1 cellular context compared by ENCODE assay signal in the genomic region with DNA sequence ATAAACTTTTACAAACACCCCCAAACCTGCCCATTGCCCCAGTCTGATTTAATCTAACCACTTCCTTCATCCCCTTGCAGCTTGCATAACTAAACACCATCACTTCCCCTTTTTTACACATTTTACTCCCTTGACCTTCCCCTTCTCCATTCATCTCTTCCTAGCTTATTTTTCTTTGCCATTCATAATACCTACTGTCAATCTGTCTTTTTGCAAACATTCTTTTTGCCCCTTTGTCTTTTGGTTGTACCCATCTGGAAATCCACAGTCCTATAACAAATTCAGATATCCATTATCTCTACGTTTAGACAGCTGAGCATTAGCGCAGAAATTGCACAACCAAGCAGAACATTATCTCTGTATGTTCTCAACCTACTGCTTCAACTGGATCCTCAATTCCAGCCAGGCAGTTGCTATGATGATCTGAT.
A peak's percentile ranks its signal among the peaks of the same experiment; 100 is the strongest.
TF ChIP-seq lines count a peak whose summit lies in the region.

No MANE protein-coding gene starts in this region.

TF ChIP-seq in GM12878, 131 proteins besides CTCF, POLR2A, EP300 and RAD21 (continued from another document):
- TF ChIP-seq GATAD2B (conservative IDR thresholded peaks at IDR 0.05; ENCODE audit: low read depth), result no peak
- TF ChIP-seq EZH2 (IDR thresholded peaks at IDR 0.05; ENCODE audit: borderline replicate concordance, control insufficient read depth, low read depth, low read length), result no peak
- no peak for TF ChIP-seq ZZZ3 (IDR thresholded peaks at IDR 0.05; ENCODE audit: control insufficient read depth, insufficient read length, low read depth)
- TF ChIP-seq WRNIP1 (IDR thresholded peaks at IDR 0.05; ENCODE audit: borderline replicate concordance, low read depth, low read length), result no peak
- no peak for TF ChIP-seq LARP7 (IDR thresholded peaks at IDR 0.05)
- no peak for TF ChIP-seq ZNF24 (IDR thresholded peaks at IDR 0.05)
- TF ChIP-seq RUNX3 (IDR thresholded peaks at IDR 0.05; ENCODE audit: low read length), result peak; percentile 70
- TF ChIP-seq, protein P1, sequence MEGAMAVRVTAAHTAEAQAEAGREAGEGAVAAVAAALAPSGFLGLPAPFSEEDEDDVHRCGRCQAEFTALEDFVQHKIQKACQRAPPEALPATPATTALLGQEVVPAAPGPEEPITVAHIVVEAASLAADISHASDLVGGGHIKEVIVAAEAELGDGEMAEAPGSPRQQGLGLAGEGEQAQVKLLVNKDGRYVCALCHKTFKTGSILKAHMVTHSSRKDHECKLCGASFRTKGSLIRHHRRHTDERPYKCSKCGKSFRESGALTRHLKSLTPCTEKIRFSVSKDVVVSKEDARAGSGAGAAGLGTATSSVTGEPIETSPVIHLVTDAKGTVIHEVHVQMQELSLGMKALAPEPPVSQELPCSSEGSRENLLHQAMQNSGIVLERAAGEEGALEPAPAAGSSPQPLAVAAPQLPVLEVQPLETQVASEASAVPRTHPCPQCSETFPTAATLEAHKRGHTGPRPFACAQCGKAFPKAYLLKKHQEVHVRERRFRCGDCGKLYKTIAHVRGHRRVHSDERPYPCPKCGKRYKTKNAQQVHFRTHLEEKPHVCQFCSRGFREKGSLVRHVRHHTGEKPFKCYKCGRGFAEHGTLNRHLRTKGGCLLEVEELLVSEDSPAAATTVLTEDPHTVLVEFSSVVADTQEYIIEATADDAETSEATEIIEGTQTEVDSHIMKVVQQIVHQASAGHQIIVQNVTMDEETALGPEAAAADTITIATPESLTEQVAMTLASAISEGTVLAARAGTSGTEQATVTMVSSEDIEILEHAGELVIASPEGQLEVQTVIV (IDR thresholded peaks at IDR 0.05; ENCODE audit: borderline replicate concordance, partially characterized antibody), result no peak
- TF ChIP-seq, protein P2, sequence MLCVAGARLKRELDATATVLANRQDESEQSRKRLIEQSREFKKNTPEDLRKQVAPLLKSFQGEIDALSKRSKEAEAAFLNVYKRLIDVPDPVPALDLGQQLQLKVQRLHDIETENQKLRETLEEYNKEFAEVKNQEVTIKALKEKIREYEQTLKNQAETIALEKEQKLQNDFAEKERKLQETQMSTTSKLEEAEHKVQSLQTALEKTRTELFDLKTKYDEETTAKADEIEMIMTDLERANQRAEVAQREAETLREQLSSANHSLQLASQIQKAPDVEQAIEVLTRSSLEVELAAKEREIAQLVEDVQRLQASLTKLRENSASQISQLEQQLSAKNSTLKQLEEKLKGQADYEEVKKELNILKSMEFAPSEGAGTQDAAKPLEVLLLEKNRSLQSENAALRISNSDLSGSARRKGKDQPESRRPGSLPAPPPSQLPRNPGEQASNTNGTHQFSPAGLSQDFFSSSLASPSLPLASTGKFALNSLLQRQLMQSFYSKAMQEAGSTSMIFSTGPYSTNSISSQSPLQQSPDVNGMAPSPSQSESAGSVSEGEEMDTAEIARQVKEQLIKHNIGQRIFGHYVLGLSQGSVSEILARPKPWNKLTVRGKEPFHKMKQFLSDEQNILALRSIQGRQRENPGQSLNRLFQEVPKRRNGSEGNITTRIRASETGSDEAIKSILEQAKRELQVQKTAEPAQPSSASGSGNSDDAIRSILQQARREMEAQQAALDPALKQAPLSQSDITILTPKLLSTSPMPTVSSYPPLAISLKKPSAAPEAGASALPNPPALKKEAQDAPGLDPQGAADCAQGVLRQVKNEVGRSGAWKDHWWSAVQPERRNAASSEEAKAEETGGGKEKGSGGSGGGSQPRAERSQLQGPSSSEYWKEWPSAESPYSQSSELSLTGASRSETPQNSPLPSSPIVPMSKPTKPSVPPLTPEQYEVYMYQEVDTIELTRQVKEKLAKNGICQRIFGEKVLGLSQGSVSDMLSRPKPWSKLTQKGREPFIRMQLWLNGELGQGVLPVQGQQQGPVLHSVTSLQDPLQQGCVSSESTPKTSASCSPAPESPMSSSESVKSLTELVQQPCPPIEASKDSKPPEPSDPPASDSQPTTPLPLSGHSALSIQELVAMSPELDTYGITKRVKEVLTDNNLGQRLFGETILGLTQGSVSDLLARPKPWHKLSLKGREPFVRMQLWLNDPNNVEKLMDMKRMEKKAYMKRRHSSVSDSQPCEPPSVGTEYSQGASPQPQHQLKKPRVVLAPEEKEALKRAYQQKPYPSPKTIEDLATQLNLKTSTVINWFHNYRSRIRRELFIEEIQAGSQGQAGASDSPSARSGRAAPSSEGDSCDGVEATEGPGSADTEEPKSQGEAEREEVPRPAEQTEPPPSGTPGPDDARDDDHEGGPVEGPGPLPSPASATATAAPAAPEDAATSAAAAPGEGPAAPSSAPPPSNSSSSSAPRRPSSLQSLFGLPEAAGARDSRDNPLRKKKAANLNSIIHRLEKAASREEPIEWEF (IDR thresholded peaks at IDR 0.05; ENCODE audit: insufficient replicate concordance, low read depth, low read length), result no peak
- peak; percentile 37 for TF ChIP-seq IKZF1 (conservative IDR thresholded peaks at IDR 0.05)
- no peak for TF ChIP-seq PML (IDR thresholded peaks at IDR 0.05; ENCODE audit: low read length)
- TF ChIP-seq, protein P3, sequence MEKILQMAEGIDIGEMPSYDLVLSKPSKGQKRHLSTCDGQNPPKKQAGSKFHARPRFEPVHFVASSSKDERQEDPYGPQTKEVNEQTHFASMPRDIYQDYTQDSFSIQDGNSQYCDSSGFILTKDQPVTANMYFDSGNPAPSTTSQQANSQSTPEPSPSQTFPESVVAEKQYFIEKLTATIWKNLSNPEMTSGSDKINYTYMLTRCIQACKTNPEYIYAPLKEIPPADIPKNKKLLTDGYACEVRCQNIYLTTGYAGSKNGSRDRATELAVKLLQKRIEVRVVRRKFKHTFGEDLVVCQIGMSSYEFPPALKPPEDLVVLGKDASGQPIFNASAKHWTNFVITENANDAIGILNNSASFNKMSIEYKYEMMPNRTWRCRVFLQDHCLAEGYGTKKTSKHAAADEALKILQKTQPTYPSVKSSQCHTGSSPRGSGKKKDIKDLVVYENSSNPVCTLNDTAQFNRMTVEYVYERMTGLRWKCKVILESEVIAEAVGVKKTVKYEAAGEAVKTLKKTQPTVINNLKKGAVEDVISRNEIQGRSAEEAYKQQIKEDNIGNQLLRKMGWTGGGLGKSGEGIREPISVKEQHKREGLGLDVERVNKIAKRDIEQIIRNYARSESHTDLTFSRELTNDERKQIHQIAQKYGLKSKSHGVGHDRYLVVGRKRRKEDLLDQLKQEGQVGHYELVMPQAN (conservative IDR thresholded peaks at IDR 0.05), result no peak
- peak; percentile 24; the same call in 1 of the 2 replicates for TF ChIP-seq NR2F1 (conservative IDR thresholded peaks at IDR 0.05)
- TF ChIP-seq, protein P4, sequence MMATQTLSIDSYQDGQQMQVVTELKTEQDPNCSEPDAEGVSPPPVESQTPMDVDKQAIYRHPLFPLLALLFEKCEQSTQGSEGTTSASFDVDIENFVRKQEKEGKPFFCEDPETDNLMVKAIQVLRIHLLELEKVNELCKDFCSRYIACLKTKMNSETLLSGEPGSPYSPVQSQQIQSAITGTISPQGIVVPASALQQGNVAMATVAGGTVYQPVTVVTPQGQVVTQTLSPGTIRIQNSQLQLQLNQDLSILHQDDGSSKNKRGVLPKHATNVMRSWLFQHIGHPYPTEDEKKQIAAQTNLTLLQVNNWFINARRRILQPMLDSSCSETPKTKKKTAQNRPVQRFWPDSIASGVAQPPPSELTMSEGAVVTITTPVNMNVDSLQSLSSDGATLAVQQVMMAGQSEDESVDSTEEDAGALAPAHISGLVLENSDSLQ (IDR thresholded peaks at IDR 0.05), result no peak
- no peak for TF ChIP-seq ATF7 (IDR thresholded peaks at IDR 0.05; ENCODE audit: low read depth)
- TF ChIP-seq ZBED1 (IDR thresholded peaks at IDR 0.05; ENCODE audit: borderline replicate concordance), result no peak
- TF ChIP-seq CHD4 (IDR thresholded peaks at IDR 0.05), result no peak
- TF ChIP-seq SIN3A (IDR thresholded peaks at IDR 0.05; ENCODE audit: low read depth, low read length), result no peak
